In genomic region chr18:47758000-47758399, GRCh38 we compare ENCODE assay signal across 12 cellular contexts.
DNase-seq lines count a peak whose midpoint lies in the region; ATAC-seq and TF ChIP-seq lines count a peak whose summit lies in the region.
"Had no signal": no experiment of that assay in that cellular context is flagged by ENCODE, and none has a peak within 500 bp of the region (broad histone marks: within the 10 kb centered on the region; RNA-seq: fewer than 3 reads in every experiment).

No MANE protein-coding gene starts in this region.

- peaks cover 16 to 20% (median 17%) of the 10 kb centered on the region in 3 donors for H3K27me3 Mint-ChIP-seq in immature natural killer cell (ENCODE audit: low read depth in 3 of 3)

- H3K27ac Mint-ChIP-seq in activated naive CD4-positive, alpha-beta T cell treated with anti-CD3 and anti-CD28 coated beads, Interleukin-2, amount 50 U/mL, for 72 hours: no peak overlapping the region
- H3K27ac Mint-ChIP-seq in immature natural killer cell: no peak overlapping the region

- POLR2A ChIA-PET in AG04449 (lab: Yijun Ruan, JAX): no interaction called here

- CTCF ChIA-PET in AG04449 (lab: Yijun Ruan, JAX): interaction anchor here (0.7 to 8.3 kb wide), 6 partner anchors 9 to 709 kb away, joined by 3 to 165 read pairs (median 13); no protein-coding TSS in a partner anchor

- no peaks in the 10 kb centered on the region for H3K4me1 Mint-ChIP-seq in immature natural killer cell

- peak; percentile 3 for TF ChIP-seq CTCF in AG04449 (IDR thresholded peaks at IDR 0.05; ENCODE audit: insufficient read depth, low read length, missing control alignments)
- TF ChIP-seq CTCF in fibroblast of mammary gland (conservative IDR thresholded peaks at IDR 0.05; ENCODE audit: control insufficient read depth, insufficient read depth, low read depth, low read length): peak; percentile 54

- no peak for ATAC-seq in activated naive CD4-positive, alpha-beta T cell treated with anti-CD3 and anti-CD28 coated beads, Interleukin-2, amount 50 U/mL, for 72 hours
- no peak for ATAC-seq in GM21619 (IDR thresholded peaks at IDR 0.05; ENCODE audit: unreplicated experiment)

- peaks cover 12 to 13% of the 10 kb centered on the region in 2 donors for H3K9me3 Mint-ChIP-seq in activated naive CD4-positive, alpha-beta T cell treated with anti-CD3 and anti-CD28 coated beads, Interleukin-2, amount 50 U/mL, for 72 hours
- peaks cover 0 to 13% (median 6%) of the 10 kb centered on the region in 6 donors for H3K9me3 Mint-ChIP-seq in immature natural killer cell

- DNase-seq in AG04449 (ENCODE audit: low read depth, low spot score): no peak
- DNase-seq in ELR (ENCODE audit: low read depth): peak; percentile 23
- DNase-seq in OCI-M1 (lab: John Stamatoyannopoulos, UW): peak; percentile 26
- peak; percentile 5 for DNase-seq in fibroblast of mammary gland (ENCODE audit: low read depth)
- no peak for DNase-seq in activated naive CD4-positive, alpha-beta T cell treated with anti-CD3 and anti-CD28 coated beads, Interleukin-2, amount 50 U/mL, for 72 hours (ENCODE audit: low spot score in 2 of 2)
- no peak for DNase-seq in immature natural killer cell
- no peak for DNase-seq in DMS79 treated with DMSO at 0.1 percent for 48 hours (lab: John Stamatoyannopoulos, UW)
- DNase-seq: caudate nucleus, hypothalamus, SHP77 had no signal

- H3K36me3 Mint-ChIP-seq in activated naive CD4-positive, alpha-beta T cell treated with anti-CD3 and anti-CD28 coated beads, Interleukin-2, amount 50 U/mL, for 72 hours: peaks cover 14 to 17% of the 10 kb centered on the region in 2 donors
- H3K36me3 Mint-ChIP-seq in immature natural killer cell: peaks cover 0 to 7% (median 3%) of the 10 kb centered on the region in 3 donors

- no peak overlapping the region for H3K4me3 Mint-ChIP-seq in immature natural killer cell

- H3K4me3 ChIP-seq in AG04449 (ENCODE audit: low read depth, low read length): no peak overlapping the region
- H3K4me3 ChIP-seq in fibroblast of mammary gland (ENCODE audit: control insufficient read depth, low read depth, low read length): no peak overlapping the region
- H3K4me3 ChIP-seq: tibial nerve had no signal

Comparison
In these comparisons a context has a peak if more than half of its experiments do, and no peak if none do; other contexts are left out.
1. DNase-seq: peak in ELR (single experiment), OCI-M1 (single experiment) and fibroblast of mammary gland (single experiment); none in AG04449 (single experiment), activated naive CD4-positive, alpha-beta T cell treated with anti-CD3 and anti-CD28 coated beads, Interleukin-2, amount 50 U/mL, for 72 hours (0 of 2), immature natural killer cell (0 of 3) and DMS79 treated with DMSO at 0.1 percent for 48 hours (single experiment).